In the genomic region with DNA sequence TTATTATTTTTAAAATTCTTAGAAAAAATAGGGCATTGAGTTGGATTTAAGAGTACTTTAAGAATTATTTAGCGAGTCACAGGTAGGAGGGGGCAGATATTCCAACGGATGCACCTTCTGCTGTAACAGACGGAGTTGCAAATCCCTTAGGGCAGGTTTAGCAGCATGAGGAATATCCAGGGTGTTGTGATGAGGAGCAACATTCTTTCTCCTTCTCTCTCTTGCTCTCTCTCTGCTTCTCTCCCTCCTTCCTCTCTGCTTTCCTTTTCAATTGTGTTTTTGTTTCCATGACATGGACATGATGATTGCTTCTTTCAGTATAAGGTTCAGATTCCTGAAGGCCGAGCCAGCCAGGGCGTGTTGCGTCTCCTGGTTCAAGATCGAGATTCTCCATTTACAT, we compare ENCODE assay signal across 1 cellular context.
TF ChIP-seq lines count a peak whose summit lies in the region.

No MANE protein-coding gene starts in this region.

TF ChIP-seq in HCT116, 20 proteins besides CTCF, POLR2A, EP300 and RAD21:
- TF ChIP-seq ELF1 (IDR thresholded peaks at IDR 0.05; ENCODE audit: borderline replicate concordance, low read depth): no peak
